15 cellular contexts compared by ENCODE assay signal in genomic region chr3:195081242-195081963, GRCh38.
A peak's percentile ranks its signal among the peaks of the same experiment; 100 is the strongest.
DNase-seq lines count a peak whose midpoint lies in the region; ATAC-seq, FAIRE-seq and TF ChIP-seq lines count a peak whose summit lies in the region.
"Had no signal": no experiment of that assay in that cellular context is flagged by ENCODE, and none has a peak within 500 bp of the region (broad histone marks: within the 10 kb centered on the region; RNA-seq: fewer than 3 reads in every experiment).

No MANE protein-coding gene starts in this region.

- H2AFZ ChIP-seq in endothelial cell of umbilical vein (ENCODE audit: low read depth, low read length): no peak overlapping the region
- H2AFZ ChIP-seq: GM23338 had no signal

- H3K27me3 ChIP-seq in BLaER1 treated with 17β-estradiol and CSF1 and Interleukin-3, amounts not matched to agents 10 nM and 100 nM: peaks cover 0 to 4% (median 0%) of the 10 kb centered on the region in 11 experiments; a peak in 1 of 22 replicates
- H3K27me3 ChIP-seq in endothelial cell of umbilical vein (ENCODE audit: control insufficient read depth in 2 of 2, insufficient read depth in 2 of 2, low read length in 2 of 2) (no peaks in the 10 kb centered on the region), lung (ENCODE audit: control insufficient read depth, insufficient read depth) (no peaks in the 10 kb centered on the region)

- peak overlapping the region in 6 of 11 experiments; percentile 49 to 80 (median 76); a peak in 10 of 22 replicates for H3K27ac ChIP-seq in BLaER1 treated with 17β-estradiol and CSF1 and Interleukin-3, amounts not matched to agents 10 nM and 100 nM
- no peak overlapping the region for H3K27ac ChIP-seq in endothelial cell of umbilical vein (ENCODE audit: insufficient read depth, low read depth, low read length)
- H3K27ac ChIP-seq in lung (ENCODE audit: low read depth in 1 of 2, low read length in 1 of 2): peak overlapping the region; percentile 56 to 59

- H3K9me3 Mint-ChIP-seq in activated naive CD4-positive, alpha-beta T cell treated with anti-CD3 and anti-CD28 coated beads, Interleukin-2, amount 50 U/mL, for 72 hours: no peaks in the 10 kb centered on the region
- H3K9me3 Mint-ChIP-seq: CD4-positive, alpha-beta memory T cell; naive thymus-derived CD8-positive, alpha-beta T cell; T-helper 2 cell treated with Interferon-gamma antibody and Interleukin-4, amounts not matched to agents 5 μg/mL and 100 μg/mL, for 36 hours had no signal

- intact Hi-C loops in endothelial cell of umbilical vein (cut with micrococcal nuclease): no loop called here

- no peak for TF ChIP-seq POLR2A in endothelial cell of umbilical vein (IDR thresholded peaks at IDR 0.05; ENCODE audit: low read depth, low read length)

- peaks cover 0 to 15% (median 0%) of the 10 kb centered on the region in 11 experiments; a peak in 7 of 22 replicates for H4K20me1 ChIP-seq in BLaER1 treated with 17β-estradiol and CSF1 and Interleukin-3, amounts not matched to agents 10 nM and 100 nM
- H4K20me1 ChIP-seq in endothelial cell of umbilical vein (replicated peaks; ENCODE audit: control insufficient read depth, extremely low read depth, insufficient read depth, low read length): no peaks in the 10 kb centered on the region

- peaks cover 54 to 100% (median 97%) of the 10 kb centered on the region in 10 experiments for H3K4me1 ChIP-seq in BLaER1 treated with 17β-estradiol and CSF1 and Interleukin-3, amounts not matched to agents 10 nM and 100 nM
- peaks cover 24% of the 10 kb centered on the region for H3K4me1 ChIP-seq in endothelial cell of umbilical vein (ENCODE audit: control insufficient read depth, extremely low read depth, insufficient read depth, low read length)
- peaks cover 10 to 17% of the 10 kb centered on the region in 2 donors for H3K4me1 ChIP-seq in lung (ENCODE audit: control insufficient read depth in 2 of 2, insufficient read depth in 2 of 2, low read length in 2 of 2)

- H3K27ac Mint-ChIP-seq in activated naive CD4-positive, alpha-beta T cell treated with anti-CD3 and anti-CD28 coated beads, Interleukin-2, amount 50 U/mL, for 72 hours: no peak overlapping the region
- H3K27ac Mint-ChIP-seq: GM23338; T-helper 2 cell treated with Interferon-gamma antibody and Interleukin-4, amounts not matched to agents 5 μg/mL and 100 μg/mL, for 36 hours had no signal

- WGBS in lung, 2 donors: 56 to 61% methylated on average over 12 of the region's 12 CpGs

- H3K4me2 ChIP-seq in BLaER1 treated with 17β-estradiol and CSF1 and Interleukin-3, amounts not matched to agents 10 nM and 100 nM: peak overlapping the region; percentile 64 to 95 (median 83); a peak in 21 of 22 replicates
- H3K4me2 ChIP-seq in endothelial cell of umbilical vein (ENCODE audit: insufficient read depth, low read length): no peak overlapping the region
- H3K4me2 ChIP-seq: GM23338 had no signal

- H3K79me2 ChIP-seq in endothelial cell of umbilical vein (ENCODE audit: control insufficient read depth, insufficient read depth, low read length): no peaks in the 10 kb centered on the region

- peaks cover 0 to 3% (median 0%) of the 10 kb centered on the region in 11 experiments; a peak in 1 of 22 replicates for H3K36me3 ChIP-seq in BLaER1 treated with 17β-estradiol and CSF1 and Interleukin-3, amounts not matched to agents 10 nM and 100 nM
- H3K36me3 ChIP-seq in endothelial cell of umbilical vein (ENCODE audit: control insufficient read depth in 2 of 2, extremely low read depth in 1 of 2, insufficient read depth in 2 of 2, low read length in 2 of 2): no peaks in the 10 kb centered on the region
- H3K36me3 ChIP-seq in lung (ENCODE audit: control insufficient read depth in 2 of 2, insufficient read depth in 2 of 2, low read length in 2 of 2): no peaks in the 10 kb centered on the region

- no peak overlapping the region for H3K4me3 ChIP-seq in BLaER1 treated with 17β-estradiol and CSF1 and Interleukin-3, amounts not matched to agents 10 nM and 100 nM
- H3K4me3 ChIP-seq in endothelial cell of umbilical vein (replicated peaks in 1 of 3; ENCODE audit: insufficient read depth in 1 of 3, low read depth in 1 of 3, low read length in 3 of 3): no peak overlapping the region
- H3K4me3 ChIP-seq in lung: no peak overlapping the region
- H3K4me3 ChIP-seq: GM23338 had no signal

- H3K9me1 ChIP-seq in endothelial cell of umbilical vein (replicated peaks; ENCODE audit: control insufficient read depth, extremely low read depth, insufficient read depth, low read length): no peaks in the 10 kb centered on the region

- DNase-seq in NCI-H2029 treated with DMSO at 0.1 percent for 48 hours (lab: John Stamatoyannopoulos, UW): peak; percentile 52
- DNase-seq in endothelial cell of umbilical vein (ENCODE audit: low read depth, low spot score): peak; percentile 18
- no peak for DNase-seq in lung (ENCODE audit: low spot score)
- DNase-seq in activated naive CD4-positive, alpha-beta T cell treated with anti-CD3 and anti-CD28 coated beads, Interleukin-2, amount 50 U/mL, for 72 hours (ENCODE audit: low spot score in 2 of 2): no peak
- DNase-seq in dermis blood vessel endothelial cell: no peak
- DNase-seq in OCI-M2 (lab: John Stamatoyannopoulos, UW; ENCODE audit: unreplicated experiment): no peak
- DNase-seq in activated CD8-positive, alpha-beta memory T cell treated with anti-CD3 and anti-CD28 coated beads, Interleukin-2, amount 50 U/mL, for 48 hours: no peak
- DNase-seq: CD4-positive, alpha-beta memory T cell; NCI-H146; PC-3; stimulated activated CD8-positive, alpha-beta memory T cell treated with anti-CD3 and anti-CD28 coated beads, Interleukin-4, amount 100 ng/mL, for 48 hours had no signal

- peak; percentile 64 for FAIRE-seq in endothelial cell of umbilical vein (lab: Jason Lieb, UNC)

- peak overlapping the region in 5 of 11 experiments; percentile 12 to 74 (median 61); a peak in 6 of 22 replicates for H3K9ac ChIP-seq in BLaER1 treated with 17β-estradiol and CSF1 and Interleukin-3, amounts not matched to agents 10 nM and 100 nM
- H3K9ac ChIP-seq in endothelial cell of umbilical vein (replicated peaks; ENCODE audit: extremely low read depth, insufficient read depth, low read length): no peak overlapping the region

- no peaks in the 10 kb centered on the region for H3K36me3 Mint-ChIP-seq in activated naive CD4-positive, alpha-beta T cell treated with anti-CD3 and anti-CD28 coated beads, Interleukin-2, amount 50 U/mL, for 72 hours

- CTCF ChIA-PET in endothelial cell of umbilical vein (lab: Charles Lee): interaction anchor here (0.9 kb wide), 1 partner anchor 26 kb away, joined by 3 read pairs; no protein-coding TSS in a partner anchor

- H3K9me3 ChIP-seq in BLaER1 treated with 17β-estradiol and CSF1 and Interleukin-3, amounts not matched to agents 10 nM and 100 nM (replicated peaks in 1 of 11): peaks cover 0 to 10% (median 0%) of the 10 kb centered on the region in 11 experiments; a peak in 1 of 22 replicates
- H3K9me3 ChIP-seq in endothelial cell of umbilical vein (replicated peaks; ENCODE audit: control insufficient read depth, insufficient read depth, low read length): no peaks in the 10 kb centered on the region
- no peaks in the 10 kb centered on the region for H3K9me3 ChIP-seq in lung (ENCODE audit: control insufficient read depth in 2 of 2, insufficient read depth in 1 of 2, low read length in 1 of 2)

- no peak for TF ChIP-seq CTCF in endothelial cell of umbilical vein (IDR thresholded peaks at IDR 0.05; ENCODE audit: extremely low read depth in 1 of 2, insufficient read depth in 1 of 2, low read depth in 1 of 2, low read length in 2 of 2)
- TF ChIP-seq CTCF in lung (IDR thresholded peaks at IDR 0.05; ENCODE audit: control extremely low read depth, extremely low read depth): no peak

- POLR2A ChIA-PET in endothelial cell of umbilical vein (lab: Charles Lee): no interaction called here

- no peak for ATAC-seq in lung (ENCODE audit: insufficient read depth, low FRiP score)
- no peak for ATAC-seq in activated naive CD4-positive, alpha-beta T cell treated with anti-CD3 and anti-CD28 coated beads, Interleukin-2, amount 50 U/mL, for 72 hours
- ATAC-seq: naive thymus-derived CD8-positive, alpha-beta T cell; PC-3 had no signal

- dilution Hi-C loops in endothelial cell of umbilical vein (cut with MboI; ENCODE audit: extremely low pct_ligation_motif_present, low sequenced_read_pairs): no loop called here

- BruUV-seq in endothelial cell of umbilical vein (replicated peaks; lab: Mats Ljungman, UMichigan): no TSS peak

TF ChIP-seq in endothelial cell of umbilical vein, 7 proteins besides CTCF, POLR2A, EP300 and RAD21:
- TF ChIP-seq, protein P1, sequence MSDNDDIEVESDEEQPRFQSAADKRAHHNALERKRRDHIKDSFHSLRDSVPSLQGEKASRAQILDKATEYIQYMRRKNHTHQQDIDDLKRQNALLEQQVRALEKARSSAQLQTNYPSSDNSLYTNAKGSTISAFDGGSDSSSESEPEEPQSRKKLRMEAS (IDR thresholded peaks at IDR 0.05; ENCODE audit: insufficient read depth, insufficient read length): no peak
- TF ChIP-seq FOS (IDR thresholded peaks at IDR 0.05; ENCODE audit: borderline replicate concordance, insufficient read depth, low read length) (no peak), GATA2 (IDR thresholded peaks at IDR 0.05; ENCODE audit: insufficient read depth, insufficient read length, low read depth, low read length) (no peak), EZH2 (IDR thresholded peaks at IDR 0.05; ENCODE audit: borderline replicate concordance, low read depth, low read length, severe bottlenecking) (no peak), MYC (IDR thresholded peaks at IDR 0.05; ENCODE audit: low read depth, low read length) (no peak), POLR2AphosphoS5 (IDR thresholded peaks at IDR 0.05; ENCODE audit: insufficient read depth, low read depth, low read length) (no peak), JUN (IDR thresholded peaks at IDR 0.05; ENCODE audit: borderline replicate concordance, insufficient read depth, insufficient read length, low read depth) (no peak)

Comparison
In these comparisons a context has a peak if more than half of its experiments do, and no peak if none do; other contexts are left out.
1. DNase-seq: peak in NCI-H2029 treated with DMSO at 0.1 percent for 48 hours (single experiment) and endothelial cell of umbilical vein (single experiment); none in lung (single experiment), activated naive CD4-positive, alpha-beta T cell treated with anti-CD3 and anti-CD28 coated beads, Interleukin-2, amount 50 U/mL, for 72 hours (0 of 2), dermis blood vessel endothelial cell (single experiment), OCI-M2 (single experiment) and activated CD8-positive, alpha-beta memory T cell treated with anti-CD3 and anti-CD28 coated beads, Interleukin-2, amount 50 U/mL, for 48 hours (single experiment).